15 cellular contexts compared by ENCODE assay signal in genomic region chr12:69993433-69993832, GRCh38.
DNase-seq lines count a peak whose midpoint lies in the region; TF ChIP-seq lines count a peak whose summit lies in the region.
"Had no signal": no experiment of that assay in that cellular context is flagged by ENCODE, and none has a peak within 500 bp of the region (broad histone marks: within the 10 kb centered on the region; RNA-seq: fewer than 3 reads in every experiment).

No MANE protein-coding gene starts in this region.

- no peak overlapping the region for H4K8ac ChIP-seq in trophoblast cell (ENCODE audit: low read depth, low read length)

- H3K4me2 ChIP-seq in hepatocyte = no peak overlapping the region
- no peak overlapping the region for H3K4me2 ChIP-seq in trophoblast cell (ENCODE audit: low read length)

- no peaks in the 10 kb centered on the region for H3K79me2 ChIP-seq in hepatocyte
- H3K79me2 ChIP-seq in trophoblast cell (ENCODE audit: control insufficient read depth, insufficient read depth, low read length, poor library complexity) = no peaks in the 10 kb centered on the region

- H3K14ac ChIP-seq in trophoblast cell (ENCODE audit: low read length) = no peak overlapping the region

- H3K9me2 ChIP-seq in hepatocyte (replicated peaks; ENCODE audit: insufficient read depth) = no peaks in the 10 kb centered on the region

- intact Hi-C loops in tibial artery (cut with DNase I; ENCODE audit: low total_unique reads) = no loop called here

- no peak overlapping the region for H3K9ac ChIP-seq in trophoblast cell (ENCODE audit: low read length)

- DNase-seq in amniotic epithelial cell (ENCODE audit: low read depth) (peak; percentile 7), hepatocyte (ENCODE audit: low spot score) (no peak), tibial artery (no peak), HT-29 (ENCODE audit: low spot score) (no peak), trophoblast cell (no peak), right atrium auricular region (ENCODE audit: low spot score) (no peak)
- DNase-seq: C1 segment of cervical spinal cord; Calu3; CD4-positive, alpha-beta memory T cell; COR-L47; DMS53; DMS79 treated with DMSO at 0.1 percent for 48 hours; GF-D8; GOT3 had no signal

- H3K27ac ChIP-seq in hepatocyte (peak overlapping the region; percentile 65), tibial artery (peak overlapping the region; percentile 66 to 82), trophoblast cell (ENCODE audit: low read depth, low read length) (no peak overlapping the region), right atrium auricular region (no peak overlapping the region)

- H3K4me3 ChIP-seq in hepatocyte (no peak overlapping the region), tibial artery (no peak overlapping the region), trophoblast cell (ENCODE audit: low read depth, low read length) (no peak overlapping the region), right atrium auricular region (no peak overlapping the region)
- H3K4me3 ChIP-seq: HAP-1 had no signal

- no peak overlapping the region for H4K12ac ChIP-seq in trophoblast cell (ENCODE audit: low read depth, low read length)

- H3K27me3 ChIP-seq in hepatocyte (no peaks in the 10 kb centered on the region), tibial artery (no peaks in the 10 kb centered on the region), trophoblast cell (ENCODE audit: insufficient read depth, low read length) (no peaks in the 10 kb centered on the region), right atrium auricular region (no peaks in the 10 kb centered on the region)

- no peak overlapping the region for H2BK5ac ChIP-seq in trophoblast cell (ENCODE audit: low read depth, low read length, poor library complexity)

- no peak overlapping the region for H3K23ac ChIP-seq in trophoblast cell (ENCODE audit: low read length)

- WGBS in hepatocyte (ENCODE audit: low lambda C conversion rate, missing lambda C conversion rate) = 79% methylated on average over 1 of the region's 1 CpG
- WGBS in trophoblast cell (ENCODE audit: extremely low coverage, insufficient coverage, insufficient read length) = no CpG with 5 or more reads among the region's 1 CpG

- no peak overlapping the region for H3K4ac ChIP-seq in trophoblast cell (ENCODE audit: low read depth, low read length)

- no peaks in the 10 kb centered on the region for H3K4me1 ChIP-seq in hepatocyte (ENCODE audit: insufficient read depth)
- H3K4me1 ChIP-seq in tibial artery = peaks cover 0 to 90% (median 35%) of the 10 kb centered on the region in 4 donors
- H3K4me1 ChIP-seq in trophoblast cell (ENCODE audit: control insufficient read depth in 1 of 2, insufficient read depth in 2 of 2, low read length in 2 of 2) = peaks cover 0 to 3% of the 10 kb centered on the region in 2 experiments
- peaks cover 0 to 7% of the 10 kb centered on the region in 2 donors for H3K4me1 ChIP-seq in right atrium auricular region
- H3K4me1 ChIP-seq: HAP-1 had no signal

- TF ChIP-seq CTCF in hepatocyte (IDR thresholded peaks at IDR 0.05; ENCODE audit: poor library complexity) = no peak
- no peak for TF ChIP-seq CTCF in tibial artery (IDR thresholded peaks at IDR 0.05)
- no peak for TF ChIP-seq CTCF in right atrium auricular region (IDR thresholded peaks at IDR 0.05)

- no peaks in the 10 kb centered on the region for H3K36me3 ChIP-seq in hepatocyte (replicated peaks; ENCODE audit: insufficient read depth, low read depth)
- no peaks in the 10 kb centered on the region for H3K36me3 ChIP-seq in tibial artery
- no peaks in the 10 kb centered on the region for H3K36me3 ChIP-seq in trophoblast cell (ENCODE audit: control insufficient read depth in 1 of 2, insufficient read depth in 2 of 2, low read length in 2 of 2)
- no peaks in the 10 kb centered on the region for H3K36me3 ChIP-seq in right atrium auricular region
- H3K36me3 ChIP-seq: HAP-1 had no signal

- H4K20me1 ChIP-seq in hepatocyte (ENCODE audit: insufficient read depth, poor library complexity, severe bottlenecking) = no peaks in the 10 kb centered on the region

- no peak overlapping the region for H4K91ac ChIP-seq in trophoblast cell (ENCODE audit: low read depth, low read length)

- no peak overlapping the region for H2AFZ ChIP-seq in hepatocyte
- H2AFZ ChIP-seq in trophoblast cell (ENCODE audit: insufficient read depth, low read length, poor library complexity) = no peak overlapping the region

- H2BK120ac ChIP-seq in trophoblast cell (ENCODE audit: insufficient read depth, low read length, poor library complexity) = no peak overlapping the region

- H3K18ac ChIP-seq in trophoblast cell (ENCODE audit: low read length) = no peak overlapping the region

- no peak overlapping the region for H2BK12ac ChIP-seq in trophoblast cell (ENCODE audit: low read length)

- H3K79me1 ChIP-seq in trophoblast cell (ENCODE audit: low read length) = no peaks in the 10 kb centered on the region

- H2AK5ac ChIP-seq in trophoblast cell (ENCODE audit: low read length) = no peak overlapping the region

- H3K9me3 ChIP-seq in hepatocyte (ENCODE audit: low read depth) = no peaks in the 10 kb centered on the region
- no peaks in the 10 kb centered on the region for H3K9me3 ChIP-seq in tibial artery
- H3K9me3 ChIP-seq in trophoblast cell (ENCODE audit: insufficient read depth, low read depth, low read length) = no peaks in the 10 kb centered on the region
- H3K9me3 ChIP-seq in right atrium auricular region = no peaks in the 10 kb centered on the region
- H3K9me3 ChIP-seq: HAP-1 had no signal

Comparison
In these comparisons a context has a peak if more than half of its experiments do, and no peak if none do; other contexts are left out.
1. H3K27ac ChIP-seq: peak in hepatocyte (single experiment) and tibial artery (2 of 2); none in trophoblast cell (single experiment) and right atrium auricular region (0 of 2).